1 cellular context compared by ENCODE assay signal in genomic region chr22:37930952-37931440, GRCh38.
TF ChIP-seq lines count a peak whose summit lies in the region.

No MANE protein-coding gene starts in this region.

TF ChIP-seq in HepG2, 621 proteins besides CTCF, POLR2A, EP300 and RAD21:
- TF ChIP-seq ZNF883 (CRISPR knock-in tag; IDR thresholded peaks at IDR 0.05; ENCODE audit: not compliant biosample characterization) (no peak), RBM22 (optimal IDR thresholded peaks at IDR 0.05; ENCODE audit: low read length) (no peak), ZNF768 (CRISPR knock-in tag; IDR thresholded peaks at IDR 0.05) (peak; percentile 61; the same call in 1 of the 2 replicates)
